Comparison of ENCODE assay signal across 18 cellular contexts in the genomic region with DNA sequence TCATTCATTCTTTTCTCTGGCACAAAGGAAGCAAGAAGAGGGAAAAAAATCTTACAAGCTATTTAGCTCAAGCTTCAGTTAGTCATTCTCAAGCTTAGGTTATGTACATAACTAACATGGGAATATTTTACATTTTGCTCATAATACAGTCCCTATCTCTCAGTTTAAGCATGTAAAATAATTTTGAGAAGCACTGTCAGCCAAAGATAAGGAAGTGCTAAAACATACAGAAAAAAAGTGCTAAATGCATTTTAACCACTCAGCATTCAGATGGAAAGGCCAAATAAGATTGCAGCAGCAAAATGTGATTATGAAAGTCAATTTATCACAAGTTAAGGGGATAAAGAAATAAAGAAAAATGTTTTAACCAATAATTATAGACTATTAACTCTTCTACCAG.
"Had no signal": no experiment of that assay in that cellular context is flagged by ENCODE, and none has a peak within 500 bp of the region (broad histone marks: within the 10 kb centered on the region; RNA-seq: fewer than 3 reads in every experiment).

No MANE protein-coding gene starts in this region.

- DNase-seq: activated CD4-positive, alpha-beta T cell treated with anti-CD3 and anti-CD28 coated beads for 4 hours; activated CD8-positive, alpha-beta memory T cell treated with anti-CD3 and anti-CD28 coated beads for 24 hours; activated effector memory CD4-positive, alpha-beta T cell treated with Interleukin-2 at 50 U/mL for 16 hours; activated naive CD8-positive, alpha-beta T cell treated with anti-CD3 and anti-CD28 coated beads, Interleukin-2, amount 10 ng/mL, durations not matched to agents 7 days and 5 days; aorta; dorsolateral prefrontal cortex; heart right ventricle; islet precursor cell; left lung; mesenchymal stem cell; right cardiac atrium; small intestine; T-helper 9 cell; WERI-Rb-1 had no signal

- H3K9me3 ChIP-seq: vagina had no signal

- H3K27me3 Mint-ChIP-seq: activated naive CD8-positive, alpha-beta T cell treated with anti-CD3 and anti-CD28 coated beads, Interleukin-2, amount 10 ng/mL, durations not matched to agents 7 days and 5 days had no signal

- H3K4me3 Mint-ChIP-seq: activated naive CD8-positive, alpha-beta T cell treated with anti-CD3 and anti-CD28 coated beads, Interleukin-2, amount 10 ng/mL, durations not matched to agents 7 days and 5 days; stimulated activated effector memory CD8-positive, alpha-beta T cell treated with anti-CD3 and anti-CD28 coated beads, Interleukin-12 subunit alpha, Interleukin-12 subunit beta, amount 100 ng/mL, for 72 hours had no signal

- H3K36me3 ChIP-seq: breast epithelium had no signal

- H3K27ac Mint-ChIP-seq: activated naive CD8-positive, alpha-beta T cell treated with anti-CD3 and anti-CD28 coated beads, Interleukin-2, amount 10 ng/mL, durations not matched to agents 7 days and 5 days; stimulated activated effector memory CD8-positive, alpha-beta T cell treated with anti-CD3 and anti-CD28 coated beads, Interleukin-12 subunit alpha, Interleukin-12 subunit beta, amount 100 ng/mL, for 72 hours had no signal

- H3K4me3 ChIP-seq: breast epithelium, dorsolateral prefrontal cortex, heart right ventricle, left lung, tibial nerve, vagina had no signal

- H3K27ac ChIP-seq: breast epithelium, heart right ventricle, left lung, tibial nerve, vagina, WERI-Rb-1 had no signal

- H3K4me1 ChIP-seq: breast epithelium had no signal

- H3K27me3 ChIP-seq: breast epithelium, dorsolateral prefrontal cortex, heart right ventricle, left lung, tibial nerve, vagina had no signal
